1 cellular context compared by ENCODE assay signal in genomic region chr16:28528463-28528867, GRCh38.
TF ChIP-seq lines count a peak whose summit lies in the region.

No MANE protein-coding gene starts in this region.

TF ChIP-seq in HepG2, 621 proteins besides CTCF, POLR2A, EP300 and RAD21 (continued from another document and continues in another):
- TF ChIP-seq MLXIP (CRISPR knock-in tag; IDR thresholded peaks at IDR 0.05; ENCODE audit: borderline replicate concordance) (no peak), ZGPAT (CRISPR knock-in tag; IDR thresholded peaks at IDR 0.05) (peak; percentile 50; the same call in 1 of the 2 replicates), REST (IDR thresholded peaks at IDR 0.05; ENCODE audit: borderline replicate concordance in 1 of 2, low read depth in 1 of 2, low read length in 2 of 2) (no peak), BRF2 (CRISPR knock-in tag; IDR thresholded peaks at IDR 0.05) (0 out of 2 replicates have a peak, but pooled peaks have one; percentile 47), ARID2 (CRISPR knock-in tag; IDR thresholded peaks at IDR 0.05; ENCODE audit: borderline replicate concordance) (peak; percentile 78; the same call in 1 of the 2 replicates), ZBTB14 (CRISPR knock-in tag; IDR thresholded peaks at IDR 0.05) (no peak), THAP7 (CRISPR knock-in tag; IDR thresholded peaks at IDR 0.05) (no peak), CENPX (CRISPR knock-in tag; IDR thresholded peaks at IDR 0.05) (no peak), MXD1 (CRISPR knock-in tag; IDR thresholded peaks at IDR 0.05) (no peak), MAZ (IDR thresholded peaks at IDR 0.05; ENCODE audit: borderline replicate concordance, low read depth, low read length) (no peak), MAZ (CRISPR knock-in tag; IDR thresholded peaks at IDR 0.05; ENCODE audit: low read depth) (no peak), ZNF891 (CRISPR knock-in tag; IDR thresholded peaks at IDR 0.05) (no peak), ZNF501 (CRISPR knock-in tag; IDR thresholded peaks at IDR 0.05) (0 out of 2 replicates have a peak, but pooled peaks have one; percentile 62), ZNF883 (CRISPR knock-in tag; IDR thresholded peaks at IDR 0.05; ENCODE audit: not compliant biosample characterization) (no peak), GLMP (CRISPR knock-in tag; IDR thresholded peaks at IDR 0.05; ENCODE audit: borderline replicate concordance) (no peak), MXI1 (IDR thresholded peaks at IDR 0.05; ENCODE audit: borderline replicate concordance, low read depth, low read length) (no peak), GMEB1 (CRISPR knock-in tag; IDR thresholded peaks at IDR 0.05; ENCODE audit: borderline replicate concordance) (no peak), RFX3 (CRISPR knock-in tag; IDR thresholded peaks at IDR 0.05) (no peak), KLF13 (CRISPR knock-in tag; IDR thresholded peaks at IDR 0.05) (no peak), ZNF660 (CRISPR knock-in tag; IDR thresholded peaks at IDR 0.05; ENCODE audit: borderline replicate concordance, low read depth) (no peak), ZNF775 (CRISPR knock-in tag; IDR thresholded peaks at IDR 0.05; ENCODE audit: borderline replicate concordance) (no peak), HDAC1 (CRISPR knock-in tag; IDR thresholded peaks at IDR 0.05) (peak; percentile 52), HIC2 (CRISPR knock-in tag; IDR thresholded peaks at IDR 0.05; ENCODE audit: low read depth) (no peak), TSC22D2 (CRISPR knock-in tag; IDR thresholded peaks at IDR 0.05; ENCODE audit: borderline replicate concordance) (no peak), SP4 (CRISPR knock-in tag; IDR thresholded peaks at IDR 0.05) (peak; percentile 59; the same call in 1 of the 2 replicates), NFKB2 (CRISPR knock-in tag; IDR thresholded peaks at IDR 0.05; ENCODE audit: borderline replicate concordance) (no peak), KDM1A (CRISPR knock-in tag; IDR thresholded peaks at IDR 0.05) (no peak), SMARCE1 (IDR thresholded peaks at IDR 0.05; ENCODE audit: borderline replicate concordance) (no peak), SOX13 (IDR thresholded peaks at IDR 0.05) (no peak), SOX13 (CRISPR knock-in tag; conservative IDR thresholded peaks at IDR 0.05 in 1 of 2, IDR thresholded peaks at IDR 0.05 in 1 of 2) (peak in 1 of 2 experiments; percentile 0; a peak in 2 of 4 replicates), KMT2B (CRISPR knock-in tag; IDR thresholded peaks at IDR 0.05) (no peak), REPIN1 (CRISPR knock-in tag; IDR thresholded peaks at IDR 0.05; ENCODE audit: borderline replicate concordance, low read depth) (no peak), NBN (conservative IDR thresholded peaks at IDR 0.05) (no peak), ZNF296 (CRISPR knock-in tag; conservative IDR thresholded peaks at IDR 0.05) (no peak), ARID5B (CRISPR knock-in tag; IDR thresholded peaks at IDR 0.05) (peak; percentile 69), ZNF605 (CRISPR knock-in tag; IDR thresholded peaks at IDR 0.05) (no peak), ZNF260 (CRISPR knock-in tag; IDR thresholded peaks at IDR 0.05; ENCODE audit: borderline replicate concordance, low read depth) (no peak), POLR2AphosphoS5 (IDR thresholded peaks at IDR 0.05; ENCODE audit: low read depth, low read length) (no peak), MYNN (CRISPR knock-in tag; IDR thresholded peaks at IDR 0.05; ENCODE audit: low read depth) (no peak), ZNF251 (CRISPR knock-in tag; IDR thresholded peaks at IDR 0.05) (no peak), NFIB (CRISPR knock-in tag; IDR thresholded peaks at IDR 0.05; ENCODE audit: borderline replicate concordance) (no peak)
